13 cellular contexts compared by ENCODE assay signal in genomic region chr5:134242146-134242545, GRCh38. TPM values are rescaled to one million over a fixed set of nuclear protein-coding genes. Genes with fewer than 3 reads are reported as not detected.
DNase-seq lines count a peak whose midpoint lies in the region; ATAC-seq and TF ChIP-seq lines count a peak whose summit lies in the region.
"Had no signal": no experiment of that assay in that cellular context is flagged by ENCODE, and none has a peak within 500 bp of the region (broad histone marks: within the 10 kb centered on the region; RNA-seq: fewer than 3 reads in every experiment).

No MANE protein-coding gene starts in this region.

- H2BK15ac ChIP-seq in neuronal stem cell (ENCODE audit: low read length): no peak overlapping the region

- H3K79me1 ChIP-seq in neuronal stem cell (ENCODE audit: low read depth, low read length): no peaks in the 10 kb centered on the region

- H3K4me3 ChIP-seq in AG09309 (ENCODE audit: control insufficient read depth, low read depth, low read length): no peak overlapping the region
- H3K4me3 ChIP-seq in fibroblast of the aortic adventitia (ENCODE audit: low read depth, low read length): no peak overlapping the region
- no peak overlapping the region for H3K4me3 ChIP-seq in neuronal stem cell (ENCODE audit: low read length in 2 of 2)

- TF ChIP-seq CTCF in AG09309 (IDR thresholded peaks at IDR 0.05; ENCODE audit: control insufficient read depth, insufficient read depth, low read depth, low read length, missing control alignments) (no peak), fibroblast of the aortic adventitia (IDR thresholded peaks at IDR 0.05; ENCODE audit: insufficient read depth, low read length) (no peak)

- no CpG with 5 or more reads among the region's 5 CpGs for WGBS in neuronal stem cell (ENCODE audit: extremely low coverage in 2 of 2, insufficient read length in 2 of 2, insufficient replicate concordance in 1 of 2), 2 donors

- no peak overlapping the region for H3K4me2 ChIP-seq in neuronal stem cell (ENCODE audit: insufficient read depth, low read length, poor library complexity, severe bottlenecking)

- H3K4me1 ChIP-seq in neuronal stem cell (ENCODE audit: control insufficient read depth in 2 of 2, insufficient read depth in 1 of 2, low read depth in 1 of 2, low read length in 2 of 2): peaks cover 3% of the 10 kb centered on the region in 2 donors
- H3K4me1 ChIP-seq: BE2C had no signal

- H3K36me3 ChIP-seq in neuronal stem cell (replicated peaks in 1 of 2; ENCODE audit: control insufficient read depth in 2 of 2, insufficient read depth in 2 of 2, low read length in 2 of 2): no peaks in the 10 kb centered on the region
- H3K36me3 ChIP-seq: BE2C had no signal

- no peak overlapping the region for H3K9ac ChIP-seq in neuronal stem cell (ENCODE audit: low read depth, low read length, poor library complexity)

- H3K4ac ChIP-seq in neuronal stem cell (ENCODE audit: low read length): no peak overlapping the region

- H2AFZ ChIP-seq in neuronal stem cell (ENCODE audit: low read length): no peak overlapping the region

- no peak overlapping the region for H3K27ac ChIP-seq in neuronal stem cell (replicated peaks; ENCODE audit: low read length)

- DNase-seq in AG09309 (ENCODE audit: low read depth) (peak; percentile 81), SHP77 treated with DMSO at 0.1 percent for 48 hours (lab: John Stamatoyannopoulos, UW) (peak; percentile 26), fibroblast of the aortic adventitia (ENCODE audit: low read depth) (peak; percentile 37), neuronal stem cell (ENCODE audit: low spot score) (no peak), GF-D8 (lab: John Stamatoyannopoulos, UW) (no peak)
- DNase-seq: activated T-cell treated with anti-CD3 and anti-CD28 coated beads, Interleukin-2, amount 50 U/mL, for 48 hours; BE2C; effector CD8-positive, alpha-beta T cell; NCI-H748 treated with DMSO at 0.1 percent for 48 hours; T1000 had no signal

- H4K8ac ChIP-seq in neuronal stem cell (ENCODE audit: low read depth, low read length): no peak overlapping the region

- no peak overlapping the region for H2AK5ac ChIP-seq in neuronal stem cell (ENCODE audit: low read depth, low read length)

- H4K91ac ChIP-seq in neuronal stem cell (ENCODE audit: low read depth, low read length, poor library complexity): no peak overlapping the region

- no peak overlapping the region for H2BK5ac ChIP-seq in neuronal stem cell (ENCODE audit: low read length)

- peak overlapping the region; percentile 56 for H3K18ac ChIP-seq in neuronal stem cell (ENCODE audit: low read length)

- H2BK12ac ChIP-seq in neuronal stem cell (ENCODE audit: low read length): no peak overlapping the region

- no peak overlapping the region for H3K23ac ChIP-seq in neuronal stem cell (ENCODE audit: low read depth, low read length, poor library complexity)

- H2BK120ac ChIP-seq in neuronal stem cell (ENCODE audit: low read depth, low read length): no peak overlapping the region

- H3K27me3 ChIP-seq in neuronal stem cell (ENCODE audit: control insufficient read depth in 3 of 3, insufficient read depth in 3 of 3, low read depth in 1 of 3, low read length in 3 of 3): peaks cover 0 to 5% (median 0%) of the 10 kb centered on the region in 3 experiments
- H3K27me3 ChIP-seq: BE2C had no signal

- no peaks in the 10 kb centered on the region for H3K9me3 ChIP-seq in neuronal stem cell (replicated peaks in 1 of 2; ENCODE audit: control insufficient read depth in 2 of 2, insufficient read depth in 1 of 2, low read depth in 1 of 2, low read length in 2 of 2)
- H3K9me3 ChIP-seq: BE2C had no signal

- no peak overlapping the region for H3K14ac ChIP-seq in neuronal stem cell (ENCODE audit: low read length)

- ATAC-seq in HG03135 (IDR thresholded peaks at IDR 0.05; ENCODE audit: unreplicated experiment): no peak
- ATAC-seq in GM18907 (IDR thresholded peaks at IDR 0.05; ENCODE audit: unreplicated experiment): no peak
- ATAC-seq in HG03097 (IDR thresholded peaks at IDR 0.05; ENCODE audit: low FRiP score, unreplicated experiment): no peak

RNA-seq across cellular contexts. Expression of gene PPP2CA, which starts 16.3 kb away (rescaled TPM):
- total RNA-seq in fibroblast of the aortic adventitia (ENCODE audit: low replicate concordance): 76.6 and 137 TPM in 2 replicates
- 63.9 TPM for polyA plus RNA-seq in neuronal stem cell (2013, experiment 1 of 2)
- 61.4 TPM for polyA plus RNA-seq in neuronal stem cell (2013, experiment 2 of 2)

Comparison
In these comparisons a context has a peak if more than half of its experiments do, and no peak if none do; other contexts are left out.
1. DNase-seq: peak in AG09309 (single experiment), SHP77 treated with DMSO at 0.1 percent for 48 hours (single experiment) and fibroblast of the aortic adventitia (single experiment); none in neuronal stem cell (single experiment) and GF-D8 (single experiment).